ENCODE assay signal across 2 cellular contexts in the genomic region with DNA sequence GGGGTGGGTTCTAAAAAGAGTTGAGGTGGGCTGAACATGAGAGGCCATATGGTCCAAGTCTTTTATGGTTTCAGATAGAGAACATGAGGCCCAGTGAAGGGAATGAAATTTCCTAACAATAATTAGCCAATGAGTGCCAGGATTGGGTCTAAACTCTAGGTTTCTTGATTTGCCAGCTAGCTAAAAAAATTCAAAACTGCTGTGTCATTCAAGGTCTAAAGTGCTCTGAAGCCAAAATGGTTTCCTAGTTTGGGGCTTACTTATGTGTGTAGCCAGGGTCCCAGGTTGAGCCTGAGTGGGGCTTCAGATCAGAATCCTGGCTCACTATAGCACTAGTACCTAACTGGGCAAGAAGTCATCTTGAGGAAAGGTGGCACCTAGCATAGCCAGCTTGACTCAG.
TF ChIP-seq lines count a peak whose summit lies in the region.

No MANE protein-coding gene starts in this region.

TF ChIP-seq in A549, 52 proteins besides CTCF, POLR2A, EP300 and RAD21 (continued from another document):
- TF ChIP-seq, protein P1, sequence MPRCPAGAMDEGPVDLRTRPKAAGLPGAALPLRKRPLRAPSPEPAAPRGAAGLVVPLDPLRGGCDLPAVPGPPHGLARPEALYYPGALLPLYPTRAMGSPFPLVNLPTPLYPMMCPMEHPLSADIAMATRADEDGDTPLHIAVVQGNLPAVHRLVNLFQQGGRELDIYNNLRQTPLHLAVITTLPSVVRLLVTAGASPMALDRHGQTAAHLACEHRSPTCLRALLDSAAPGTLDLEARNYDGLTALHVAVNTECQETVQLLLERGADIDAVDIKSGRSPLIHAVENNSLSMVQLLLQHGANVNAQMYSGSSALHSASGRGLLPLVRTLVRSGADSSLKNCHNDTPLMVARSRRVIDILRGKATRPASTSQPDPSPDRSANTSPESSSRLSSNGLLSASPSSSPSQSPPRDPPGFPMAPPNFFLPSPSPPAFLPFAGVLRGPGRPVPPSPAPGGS (IDR thresholded peaks at IDR 0.05), result no peak
- TF ChIP-seq SMC3 (IDR thresholded peaks at IDR 0.05) (no peak), HOXA7 (CRISPR knock-in tag; IDR thresholded peaks at IDR 0.05) (no peak), RCOR1 (IDR thresholded peaks at IDR 0.05; ENCODE audit: low read depth, low read length) (no peak)
- TF ChIP-seq, protein P2, sequence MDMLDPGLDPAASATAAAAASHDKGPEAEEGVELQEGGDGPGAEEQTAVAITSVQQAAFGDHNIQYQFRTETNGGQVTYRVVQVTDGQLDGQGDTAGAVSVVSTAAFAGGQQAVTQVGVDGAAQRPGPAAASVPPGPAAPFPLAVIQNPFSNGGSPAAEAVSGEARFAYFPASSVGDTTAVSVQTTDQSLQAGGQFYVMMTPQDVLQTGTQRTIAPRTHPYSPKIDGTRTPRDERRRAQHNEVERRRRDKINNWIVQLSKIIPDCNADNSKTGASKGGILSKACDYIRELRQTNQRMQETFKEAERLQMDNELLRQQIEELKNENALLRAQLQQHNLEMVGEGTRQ (IDR thresholded peaks at IDR 0.05), result no peak

TF ChIP-seq in K562, 482 proteins besides CTCF, POLR2A, EP300 and RAD21 (continued from another document and continues in another):
- TF ChIP-seq SAP30 (IDR thresholded peaks at IDR 0.05; ENCODE audit: borderline replicate concordance, insufficient read depth, low read depth, low read length, poor library complexity, severe bottlenecking), result no peak
- no peak for TF ChIP-seq ATF1 (CRISPR knock-in tag; IDR thresholded peaks at IDR 0.05)
- TF ChIP-seq ATF1 (tag; IDR thresholded peaks at IDR 0.05), result no peak
- TF ChIP-seq, protein P3, sequence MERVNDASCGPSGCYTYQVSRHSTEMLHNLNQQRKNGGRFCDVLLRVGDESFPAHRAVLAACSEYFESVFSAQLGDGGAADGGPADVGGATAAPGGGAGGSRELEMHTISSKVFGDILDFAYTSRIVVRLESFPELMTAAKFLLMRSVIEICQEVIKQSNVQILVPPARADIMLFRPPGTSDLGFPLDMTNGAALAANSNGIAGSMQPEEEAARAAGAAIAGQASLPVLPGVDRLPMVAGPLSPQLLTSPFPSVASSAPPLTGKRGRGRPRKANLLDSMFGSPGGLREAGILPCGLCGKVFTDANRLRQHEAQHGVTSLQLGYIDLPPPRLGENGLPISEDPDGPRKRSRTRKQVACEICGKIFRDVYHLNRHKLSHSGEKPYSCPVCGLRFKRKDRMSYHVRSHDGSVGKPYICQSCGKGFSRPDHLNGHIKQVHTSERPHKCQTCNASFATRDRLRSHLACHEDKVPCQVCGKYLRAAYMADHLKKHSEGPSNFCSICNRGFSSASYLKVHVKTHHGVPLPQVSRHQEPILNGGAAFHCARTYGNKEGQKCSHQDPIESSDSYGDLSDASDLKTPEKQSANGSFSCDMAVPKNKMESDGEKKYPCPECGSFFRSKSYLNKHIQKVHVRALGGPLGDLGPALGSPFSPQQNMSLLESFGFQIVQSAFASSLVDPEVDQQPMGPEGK (CRISPR knock-in tag; IDR thresholded peaks at IDR 0.05; ENCODE audit: borderline replicate concordance), result no peak
- no peak for TF ChIP-seq GTF2E2 (tag; IDR thresholded peaks at IDR 0.05)
- no peak for TF ChIP-seq ZNF184 (CRISPR knock-in tag; IDR thresholded peaks at IDR 0.05)
- TF ChIP-seq NFE2 (IDR thresholded peaks at IDR 0.05; ENCODE audit: low read depth), result peak; percentile 59
- peak; percentile 81 for TF ChIP-seq MAFG (tag; conservative IDR thresholded peaks at IDR 0.05)
- TF ChIP-seq ZNF445 (CRISPR knock-in tag; IDR thresholded peaks at IDR 0.05; ENCODE audit: low read depth), result no peak
- TF ChIP-seq, protein P4, sequence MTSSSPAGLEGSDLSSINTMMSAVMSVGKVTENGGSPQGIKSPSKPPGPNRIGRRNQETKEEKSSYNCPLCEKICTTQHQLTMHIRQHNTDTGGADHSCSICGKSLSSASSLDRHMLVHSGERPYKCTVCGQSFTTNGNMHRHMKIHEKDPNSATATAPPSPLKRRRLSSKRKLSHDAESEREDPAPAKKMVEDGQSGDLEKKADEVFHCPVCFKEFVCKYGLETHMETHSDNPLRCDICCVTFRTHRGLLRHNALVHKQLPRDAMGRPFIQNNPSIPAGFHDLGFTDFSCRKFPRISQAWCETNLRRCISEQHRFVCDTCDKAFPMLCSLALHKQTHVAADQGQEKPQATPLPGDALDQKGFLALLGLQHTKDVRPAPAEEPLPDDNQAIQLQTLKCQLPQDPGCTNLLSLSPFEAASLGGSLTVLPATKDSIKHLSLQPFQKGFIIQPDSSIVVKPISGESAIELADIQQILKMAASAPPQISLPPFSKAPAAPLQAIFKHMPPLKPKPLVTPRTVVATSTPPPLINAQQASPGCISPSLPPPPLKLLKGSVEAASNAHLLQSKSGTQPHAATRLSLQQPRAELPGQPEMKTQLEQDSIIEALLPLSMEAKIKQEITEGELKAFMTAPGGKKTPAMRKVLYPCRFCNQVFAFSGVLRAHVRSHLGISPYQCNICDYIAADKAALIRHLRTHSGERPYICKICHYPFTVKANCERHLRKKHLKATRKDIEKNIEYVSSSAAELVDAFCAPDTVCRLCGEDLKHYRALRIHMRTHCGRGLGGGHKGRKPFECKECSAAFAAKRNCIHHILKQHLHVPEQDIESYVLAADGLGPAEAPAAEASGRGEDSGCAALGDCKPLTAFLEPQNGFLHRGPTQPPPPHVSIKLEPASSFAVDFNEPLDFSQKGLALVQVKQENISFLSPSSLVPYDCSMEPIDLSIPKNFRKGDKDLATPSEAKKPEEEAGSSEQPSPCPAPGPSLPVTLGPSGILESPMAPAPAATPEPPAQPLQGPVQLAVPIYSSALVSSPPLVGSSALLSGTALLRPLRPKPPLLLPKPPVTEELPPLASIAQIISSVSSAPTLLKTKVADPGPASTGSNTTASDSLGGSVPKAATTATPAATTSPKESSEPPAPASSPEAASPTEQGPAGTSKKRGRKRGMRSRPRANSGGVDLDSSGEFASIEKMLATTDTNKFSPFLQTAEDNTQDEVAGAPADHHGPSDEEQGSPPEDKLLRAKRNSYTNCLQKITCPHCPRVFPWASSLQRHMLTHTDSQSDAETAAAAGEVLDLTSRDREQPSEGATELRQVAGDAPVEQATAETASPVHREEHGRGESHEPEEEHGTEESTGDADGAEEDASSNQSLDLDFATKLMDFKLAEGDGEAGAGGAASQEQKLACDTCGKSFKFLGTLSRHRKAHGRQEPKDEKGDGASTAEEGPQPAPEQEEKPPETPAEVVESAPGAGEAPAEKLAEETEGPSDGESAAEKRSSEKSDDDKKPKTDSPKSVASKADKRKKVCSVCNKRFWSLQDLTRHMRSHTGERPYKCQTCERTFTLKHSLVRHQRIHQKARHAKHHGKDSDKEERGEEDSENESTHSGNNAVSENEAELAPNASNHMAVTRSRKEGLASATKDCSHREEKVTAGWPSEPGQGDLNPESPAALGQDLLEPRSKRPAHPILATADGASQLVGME (CRISPR knock-in tag; IDR thresholded peaks at IDR 0.05), result no peak
- TF ChIP-seq PYGO2 (tag; IDR thresholded peaks at IDR 0.05), result no peak
- TF ChIP-seq BRCA1 (IDR thresholded peaks at IDR 0.05), result no peak
- no peak for TF ChIP-seq BRCA1 (CRISPR knock-in tag; IDR thresholded peaks at IDR 0.05)
- no peak for TF ChIP-seq ATF7 (IDR thresholded peaks at IDR 0.05)
- TF ChIP-seq HDAC6 (IDR thresholded peaks at IDR 0.05; ENCODE audit: low read depth, low read length), result no peak
- no peak for TF ChIP-seq ARID1B (IDR thresholded peaks at IDR 0.05)
- TF ChIP-seq, protein P5, sequence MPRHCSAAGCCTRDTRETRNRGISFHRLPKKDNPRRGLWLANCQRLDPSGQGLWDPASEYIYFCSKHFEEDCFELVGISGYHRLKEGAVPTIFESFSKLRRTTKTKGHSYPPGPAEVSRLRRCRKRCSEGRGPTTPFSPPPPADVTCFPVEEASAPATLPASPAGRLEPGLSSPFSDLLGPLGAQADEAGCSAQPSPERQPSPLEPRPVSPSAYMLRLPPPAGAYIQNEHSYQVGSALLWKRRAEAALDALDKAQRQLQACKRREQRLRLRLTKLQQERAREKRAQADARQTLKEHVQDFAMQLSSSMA (CRISPR knock-in tag; IDR thresholded peaks at IDR 0.05), result no peak
- TF ChIP-seq TAF1 (IDR thresholded peaks at IDR 0.05; ENCODE audit: control insufficient read depth, extremely low read depth, insufficient read depth, low read length, severe bottlenecking), result no peak
- TF ChIP-seq MAFF (IDR thresholded peaks at IDR 0.05; ENCODE audit: low read length), result peak; percentile 66
- TF ChIP-seq, protein P6, sequence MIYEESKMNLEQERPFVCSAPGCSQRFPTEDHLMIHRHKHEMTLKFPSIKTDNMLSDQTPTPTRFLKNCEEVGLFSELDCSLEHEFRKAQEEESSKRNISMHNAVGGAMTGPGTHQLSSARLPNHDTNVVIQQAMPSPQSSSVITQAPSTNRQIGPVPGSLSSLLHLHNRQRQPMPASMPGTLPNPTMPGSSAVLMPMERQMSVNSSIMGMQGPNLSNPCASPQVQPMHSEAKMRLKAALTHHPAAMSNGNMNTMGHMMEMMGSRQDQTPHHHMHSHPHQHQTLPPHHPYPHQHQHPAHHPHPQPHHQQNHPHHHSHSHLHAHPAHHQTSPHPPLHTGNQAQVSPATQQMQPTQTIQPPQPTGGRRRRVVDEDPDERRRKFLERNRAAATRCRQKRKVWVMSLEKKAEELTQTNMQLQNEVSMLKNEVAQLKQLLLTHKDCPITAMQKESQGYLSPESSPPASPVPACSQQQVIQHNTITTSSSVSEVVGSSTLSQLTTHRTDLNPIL (CRISPR knock-in tag; IDR thresholded peaks at IDR 0.05), result no peak
- TF ChIP-seq ZNF316 (IDR thresholded peaks at IDR 0.05), result peak; percentile 74
- no peak for TF ChIP-seq KDM4B (IDR thresholded peaks at IDR 0.05; ENCODE audit: borderline replicate concordance in 2 of 2, low read depth in 1 of 2)
- no peak for TF ChIP-seq SRF (CRISPR knock-in tag; IDR thresholded peaks at IDR 0.05)
- TF ChIP-seq, protein P7, sequence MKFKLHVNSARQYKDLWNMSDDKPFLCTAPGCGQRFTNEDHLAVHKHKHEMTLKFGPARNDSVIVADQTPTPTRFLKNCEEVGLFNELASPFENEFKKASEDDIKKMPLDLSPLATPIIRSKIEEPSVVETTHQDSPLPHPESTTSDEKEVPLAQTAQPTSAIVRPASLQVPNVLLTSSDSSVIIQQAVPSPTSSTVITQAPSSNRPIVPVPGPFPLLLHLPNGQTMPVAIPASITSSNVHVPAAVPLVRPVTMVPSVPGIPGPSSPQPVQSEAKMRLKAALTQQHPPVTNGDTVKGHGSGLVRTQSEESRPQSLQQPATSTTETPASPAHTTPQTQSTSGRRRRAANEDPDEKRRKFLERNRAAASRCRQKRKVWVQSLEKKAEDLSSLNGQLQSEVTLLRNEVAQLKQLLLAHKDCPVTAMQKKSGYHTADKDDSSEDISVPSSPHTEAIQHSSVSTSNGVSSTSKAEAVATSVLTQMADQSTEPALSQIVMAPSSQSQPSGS (CRISPR knock-in tag; IDR thresholded peaks at IDR 0.05), result no peak
- no peak for TF ChIP-seq FOXK1 (CRISPR knock-in tag; IDR thresholded peaks at IDR 0.05; ENCODE audit: borderline replicate concordance)
- no peak for TF ChIP-seq KLF6 (CRISPR knock-in tag; IDR thresholded peaks at IDR 0.05; ENCODE audit: borderline replicate concordance)
- TF ChIP-seq ZNF79 (CRISPR knock-in tag; IDR thresholded peaks at IDR 0.05; ENCODE audit: low read depth), result no peak
- TF ChIP-seq MAFK (IDR thresholded peaks at IDR 0.05; ENCODE audit: low read length), result peak; percentile 25; the same call in 1 of the 2 replicates
- peak; percentile 59; the same call in 1 of the 2 replicates for TF ChIP-seq C11orf30 (IDR thresholded peaks at IDR 0.05; ENCODE audit: low read depth)
- TF ChIP-seq, protein P8, sequence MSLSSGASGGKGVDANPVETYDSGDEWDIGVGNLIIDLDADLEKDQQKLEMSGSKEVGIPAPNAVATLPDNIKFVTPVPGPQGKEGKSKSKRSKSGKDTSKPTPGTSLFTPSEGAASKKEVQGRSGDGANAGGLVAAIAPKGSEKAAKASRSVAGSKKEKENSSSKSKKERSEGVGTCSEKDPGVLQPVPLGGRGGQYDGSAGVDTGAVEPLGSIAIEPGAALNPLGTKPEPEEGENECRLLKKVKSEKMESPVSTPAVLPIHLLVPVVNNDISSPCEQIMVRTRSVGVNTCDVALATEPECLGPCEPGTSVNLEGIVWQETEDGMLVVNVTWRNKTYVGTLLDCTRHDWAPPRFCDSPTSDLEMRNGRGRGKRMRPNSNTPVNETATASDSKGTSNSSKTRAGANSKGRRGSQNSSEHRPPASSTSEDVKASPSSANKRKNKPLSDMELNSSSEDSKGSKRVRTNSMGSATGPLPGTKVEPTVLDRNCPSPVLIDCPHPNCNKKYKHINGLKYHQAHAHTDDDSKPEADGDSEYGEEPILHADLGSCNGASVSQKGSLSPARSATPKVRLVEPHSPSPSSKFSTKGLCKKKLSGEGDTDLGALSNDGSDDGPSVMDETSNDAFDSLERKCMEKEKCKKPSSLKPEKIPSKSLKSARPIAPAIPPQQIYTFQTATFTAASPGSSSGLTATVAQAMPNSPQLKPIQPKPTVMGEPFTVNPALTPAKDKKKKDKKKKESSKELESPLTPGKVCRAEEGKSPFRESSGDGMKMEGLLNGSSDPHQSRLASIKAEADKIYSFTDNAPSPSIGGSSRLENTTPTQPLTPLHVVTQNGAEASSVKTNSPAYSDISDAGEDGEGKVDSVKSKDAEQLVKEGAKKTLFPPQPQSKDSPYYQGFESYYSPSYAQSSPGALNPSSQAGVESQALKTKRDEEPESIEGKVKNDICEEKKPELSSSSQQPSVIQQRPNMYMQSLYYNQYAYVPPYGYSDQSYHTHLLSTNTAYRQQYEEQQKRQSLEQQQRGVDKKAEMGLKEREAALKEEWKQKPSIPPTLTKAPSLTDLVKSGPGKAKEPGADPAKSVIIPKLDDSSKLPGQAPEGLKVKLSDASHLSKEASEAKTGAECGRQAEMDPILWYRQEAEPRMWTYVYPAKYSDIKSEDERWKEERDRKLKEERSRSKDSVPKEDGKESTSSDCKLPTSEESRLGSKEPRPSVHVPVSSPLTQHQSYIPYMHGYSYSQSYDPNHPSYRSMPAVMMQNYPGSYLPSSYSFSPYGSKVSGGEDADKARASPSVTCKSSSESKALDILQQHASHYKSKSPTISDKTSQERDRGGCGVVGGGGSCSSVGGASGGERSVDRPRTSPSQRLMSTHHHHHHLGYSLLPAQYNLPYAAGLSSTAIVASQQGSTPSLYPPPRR (CRISPR knock-in tag; IDR thresholded peaks at IDR 0.05; ENCODE audit: borderline replicate concordance), result no peak
- TF ChIP-seq RBM25 (IDR thresholded peaks at IDR 0.05; ENCODE audit: low read depth, low read length, severe bottlenecking), result no peak
